ENCODE assay signal across 9 cellular contexts in the genomic region with DNA sequence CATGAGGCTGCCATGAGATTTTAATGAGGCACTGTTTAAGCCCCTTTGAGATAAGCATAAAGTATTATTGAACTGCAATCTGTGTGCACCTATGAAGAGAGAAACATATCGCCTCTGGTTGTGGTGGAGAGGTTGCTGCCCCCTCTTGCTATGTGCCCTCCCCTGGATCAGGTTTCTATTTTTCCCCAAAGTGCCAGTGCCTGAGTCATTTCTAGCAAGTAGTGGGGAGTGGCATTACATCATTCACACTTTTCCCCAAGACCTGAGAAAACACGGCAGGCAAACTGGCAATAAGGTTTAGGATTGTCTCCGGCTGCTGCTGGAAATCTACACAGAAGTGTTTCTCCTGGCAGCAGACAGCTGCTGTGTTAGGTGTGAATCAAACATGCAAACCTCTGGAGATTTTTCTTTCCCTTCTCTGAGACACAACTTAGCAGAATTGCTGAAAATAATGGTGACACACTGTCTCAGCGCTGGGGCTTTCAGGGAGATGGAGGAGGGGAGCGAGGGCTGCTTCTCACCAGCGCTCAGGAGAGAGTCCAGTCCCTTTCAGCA. TPM values are rescaled to one million over a fixed set of nuclear protein-coding genes. Genes with fewer than 3 reads are reported as not detected.
DNase-seq lines count a peak whose midpoint lies in the region; ATAC-seq and TF ChIP-seq lines count a peak whose summit lies in the region.
"Had no signal": no experiment of that assay in that cellular context is flagged by ENCODE, and none has a peak within 500 bp of the region (broad histone marks: within the 10 kb centered on the region; RNA-seq: fewer than 3 reads in every experiment).

No MANE protein-coding gene starts in this region.

- H3K27ac ChIP-seq in coronary artery (peak overlapping the region; percentile 31 to 67), trophoblast cell (ENCODE audit: low read depth, low read length) (peak overlapping the region; percentile 62), substantia nigra (ENCODE audit: low read depth, low read length, poor library complexity, severe bottlenecking) (no peak overlapping the region)

- H3K9ac ChIP-seq in trophoblast cell (ENCODE audit: low read length) = no peak overlapping the region

- peak overlapping the region; percentile 50 for H2BK120ac ChIP-seq in trophoblast cell (ENCODE audit: insufficient read depth, low read length, poor library complexity)

- H2AFZ ChIP-seq in trophoblast cell (ENCODE audit: insufficient read depth, low read length, poor library complexity) = no peak overlapping the region

- ATAC-seq in GM18519 (IDR thresholded peaks at IDR 0.05; ENCODE audit: low FRiP score, unreplicated experiment) = no peak

- no peak overlapping the region for H3K18ac ChIP-seq in trophoblast cell (ENCODE audit: low read length)

- TF ChIP-seq CTCF in coronary artery (IDR thresholded peaks at IDR 0.05) = no peak

- H3K4me3 ChIP-seq in coronary artery (no peak overlapping the region), trophoblast cell (ENCODE audit: low read depth, low read length) (no peak overlapping the region)

- H2AK5ac ChIP-seq in trophoblast cell (ENCODE audit: low read length) = no peak overlapping the region

- H4K12ac ChIP-seq in trophoblast cell (ENCODE audit: low read depth, low read length) = no peak overlapping the region

- H3K14ac ChIP-seq in trophoblast cell (ENCODE audit: low read length) = no peak overlapping the region

- peaks cover 29% of the 10 kb centered on the region for H3K79me1 ChIP-seq in trophoblast cell (ENCODE audit: low read length)

- no peak overlapping the region for H3K23ac ChIP-seq in trophoblast cell (ENCODE audit: low read length)

- H3K79me2 ChIP-seq in trophoblast cell (ENCODE audit: control insufficient read depth, insufficient read depth, low read length, poor library complexity) = peaks cover 14% of the 10 kb centered on the region

- H3K4me2 ChIP-seq in trophoblast cell (ENCODE audit: low read length) = peak overlapping the region; percentile 8

- no peaks in the 10 kb centered on the region for H3K36me3 ChIP-seq in trophoblast cell (ENCODE audit: control insufficient read depth in 1 of 2, insufficient read depth in 2 of 2, low read length in 2 of 2)

- no peak overlapping the region for H4K8ac ChIP-seq in trophoblast cell (ENCODE audit: low read depth, low read length)

- peak overlapping the region; percentile 53 for H2BK5ac ChIP-seq in trophoblast cell (ENCODE audit: low read depth, low read length, poor library complexity)

- H3K27me3 ChIP-seq in trophoblast cell (ENCODE audit: insufficient read depth, low read length) = no peaks in the 10 kb centered on the region

- peak overlapping the region; percentile 77 for H4K91ac ChIP-seq in trophoblast cell (ENCODE audit: low read depth, low read length)

- H3K9me3 ChIP-seq in trophoblast cell (ENCODE audit: insufficient read depth, low read depth, low read length) = no peaks in the 10 kb centered on the region

- peaks cover 27 to 32% of the 10 kb centered on the region in 2 experiments for H3K4me1 ChIP-seq in trophoblast cell (ENCODE audit: control insufficient read depth in 1 of 2, insufficient read depth in 2 of 2, low read length in 2 of 2)

- H3K4ac ChIP-seq in trophoblast cell (ENCODE audit: low read depth, low read length) = no peak overlapping the region

- peak; percentile 46 for DNase-seq in NCI-H1694 treated with DMSO at 0.1 percent for 48 hours (lab: John Stamatoyannopoulos, UW)
- no peak for DNase-seq in NCI-H1694 (lab: John Stamatoyannopoulos, UW)
- DNase-seq in NCI-H2171 treated with DMSO at 0.1 percent for 48 hours (lab: John Stamatoyannopoulos, UW) = peak; percentile 83
- DNase-seq in coronary artery (ENCODE audit: low spot score) = no peak
- no peak for DNase-seq in trophoblast cell
- DNase-seq in CD1c-positive myeloid dendritic cell (ENCODE audit: extremely low spot score) = no peak
- no peak for DNase-seq in substantia nigra (lab: John Stamatoyannopoulos, UW)
- DNase-seq: activated naive CD8-positive, alpha-beta T cell treated with anti-CD3 and anti-CD28 coated beads, Interleukin-2, amount 10 ng/mL, durations not matched to agents 7 days and 5 days had no signal

- H2BK12ac ChIP-seq in trophoblast cell (ENCODE audit: low read length) = peak overlapping the region; percentile 27

- WGBS in trophoblast cell (ENCODE audit: extremely low coverage, insufficient coverage, insufficient read length) = no CpG with 5 or more reads among the region's 6 CpGs

RNA-seq across cellular contexts. Expression of a gene that starts 13.6 kb away (rescaled TPM):
- polyA plus RNA-seq in trophoblast cell (2013) = 138 and 141 TPM in 2 replicates

RNA-seq across cellular contexts. Expression of a gene that starts 28.8 kb away (rescaled TPM):
- 1.2 and 1.4 TPM in 2 replicates for polyA plus RNA-seq in trophoblast cell (2013)

Comparison
In these comparisons a context has a peak if more than half of its experiments do, and no peak if none do; other contexts are left out.
1. DNase-seq: peak in NCI-H1694 treated with DMSO at 0.1 percent for 48 hours (single experiment) and NCI-H2171 treated with DMSO at 0.1 percent for 48 hours (single experiment); none in NCI-H1694 (single experiment), coronary artery (single experiment), trophoblast cell (0 of 2), CD1c-positive myeloid dendritic cell (single experiment) and substantia nigra (0 of 49).